21 cellular contexts compared by ENCODE assay signal in genomic region chr7:151001546-151001945, GRCh38.
"Had no signal": no experiment of that assay in that cellular context is flagged by ENCODE, and none has a peak within 500 bp of the region (broad histone marks: within the 10 kb centered on the region; RNA-seq: fewer than 3 reads in every experiment).

No MANE protein-coding gene starts in this region.

- H3K27ac ChIP-seq: SJCRH30 had no signal

- H3K27me3 ChIP-seq: MG63 had no signal

- H3K4me1 ChIP-seq: SJCRH30 had no signal

- FAIRE-seq: RCC 7860 had no signal

- DNase-seq: KBM-7, MG63, NCI-H1092, NCI-H1105 treated with DMSO at 0.1 percent for 48 hours, NCI-H1417 treated with DMSO at 0.1 percent for 48 hours, NCI-H146, NCI-H1694 treated with DMSO at 0.1 percent for 48 hours, NCI-H1930, NCI-H2081, NCI-H2107, NCI-H2227 treated with DMSO at 0.1 percent for 48 hours, NCI-H446, NCI-H510A, NCI-H524 treated with DMSO at 0.1 percent for 48 hours, NCI-H69, NCI-H774, RPMI8226, SHP77, SJCRH30 had no signal

- H3K36me3 ChIP-seq: MG63, SJCRH30 had no signal

- ATAC-seq: SK-N-SH treated with all-trans-retinoic acid at 6 μM for 48 hours had no signal

- H3K4me3 ChIP-seq: MG63, SJCRH30 had no signal

- H3K9me3 ChIP-seq: MG63, SJCRH30 had no signal
